8 cellular contexts compared by ENCODE assay signal in genomic region chr1:68600049-68600661, GRCh38.
DNase-seq lines count a peak whose midpoint lies in the region; ATAC-seq, FAIRE-seq and TF ChIP-seq lines count a peak whose summit lies in the region.

No MANE protein-coding gene starts in this region.

- no peaks in the 10 kb centered on the region for H3K27me3 ChIP-seq in DOHH2 (ENCODE audit: control insufficient read depth, low read length)
- no peaks in the 10 kb centered on the region for H3K27me3 ChIP-seq in IMR-90 (ENCODE audit: control insufficient read depth, insufficient read depth, low read length)
- no peaks in the 10 kb centered on the region for H3K27me3 ChIP-seq in GM12878 (replicated peaks in 1 of 2; ENCODE audit: control insufficient read depth in 2 of 2, insufficient read depth in 2 of 2, low read length in 1 of 2)

- no peak overlapping the region for H3K27ac Mint-ChIP-seq in mesothelial cell of epicardium
- no peak overlapping the region for H3K27ac Mint-ChIP-seq in effector memory CD8-positive, alpha-beta T cell

- peak; percentile 44 for TF ChIP-seq RAD21 in IMR-90 (IDR thresholded peaks at IDR 0.05; ENCODE audit: low read length)
- peak; percentile 64 for TF ChIP-seq RAD21 in GM12878 (IDR thresholded peaks at IDR 0.05; ENCODE audit: insufficient read depth, low read depth, low read length)

- RAD21 ChIA-PET in GM12878 (lab: Charles Lee; ENCODE audit: unreplicated experiment): interaction anchor here (0.8 kb wide), 1 partner anchor 1139 kb away, joined by 4 read pairs; no protein-coding TSS in a partner anchor

- no peak overlapping the region for H2AFZ ChIP-seq in IMR-90 (replicated peaks; ENCODE audit: low read length, poor library complexity)
- no peak overlapping the region for H2AFZ ChIP-seq in GM12878 (ENCODE audit: control insufficient read depth, low read depth, low read length)

- H3K9me3 ChIP-seq in DOHH2 (ENCODE audit: control insufficient read depth, insufficient read depth, low read length) (no peaks in the 10 kb centered on the region), IMR-90 (ENCODE audit: control insufficient read depth, insufficient read depth, low read length) (no peaks in the 10 kb centered on the region), GM12878 (replicated peaks; ENCODE audit: control insufficient read depth, insufficient read depth, low read length) (no peaks in the 10 kb centered on the region)

- H3K18ac ChIP-seq in IMR-90 (ENCODE audit: low read depth, low read length): no peak overlapping the region

- H3K36me3 Mint-ChIP-seq in mesothelial cell of epicardium: no peaks in the 10 kb centered on the region
- no peaks in the 10 kb centered on the region for H3K36me3 Mint-ChIP-seq in effector memory CD8-positive, alpha-beta T cell (ENCODE audit: insufficient read depth)

- H4K5ac ChIP-seq in IMR-90 (ENCODE audit: low read depth, low read length): no peak overlapping the region

- POLR2A ChIA-PET in IMR-90 (lab: Charles Lee; ENCODE audit: unreplicated experiment): no interaction called here
- POLR2A ChIA-PET in GM12878 (lab: Charles Lee): no interaction called here

- CTCF ChIA-PET in IMR-90 (lab: Yijun Ruan, JAX) (interaction anchor here (0.5 to 1.3 kb wide), 4 partner anchors 9 to 1138 kb away, joined by 3 to 5 read pairs (median 4); no protein-coding TSS in a partner anchor), GM12878 (lab: Yijun Ruan, JAX) (interaction anchor here (0.9 to 1.4 kb wide), 5 partner anchors 30 to 1139 kb away, joined by 3 to 5 read pairs (median 4); no protein-coding TSS in a partner anchor)

- H2BK120ac ChIP-seq in IMR-90 (ENCODE audit: low read depth, low read length): no peak overlapping the region

- no peaks in the 10 kb centered on the region for H3K79me2 ChIP-seq in DOHH2 (ENCODE audit: control insufficient read depth, low read length)
- no peaks in the 10 kb centered on the region for H3K79me2 ChIP-seq in GM12878 (ENCODE audit: control insufficient read depth, insufficient read depth, low read length)

- H3K4me2 ChIP-seq in DOHH2 (ENCODE audit: low read length): no peak overlapping the region
- peak overlapping the region; percentile 72; the same call in 1 of the 2 replicates for H3K4me2 ChIP-seq in IMR-90 (ENCODE audit: low read depth, low read length)
- no peak overlapping the region for H3K4me2 ChIP-seq in GM12878 (ENCODE audit: control insufficient read depth, insufficient read depth)

- peak; percentile 6 for DNase-seq in IMR-90
- DNase-seq in GM12878 (ENCODE audit: low read depth, low spot score): no peak
- no peak for DNase-seq in mesothelial cell of epicardium (ENCODE audit: low spot score in 2 of 2, unreplicated experiment in 2 of 2)
- no peak for DNase-seq in activated CD8-positive, alpha-beta memory T cell treated with anti-CD3 and anti-CD28 coated beads, Interleukin-2, amount 50 U/mL, for 4 hours
- no peak for DNase-seq in activated T-cell treated with anti-CD3 and anti-CD28 coated beads for 4 hours
- no peak for DNase-seq in effector memory CD8-positive, alpha-beta T cell

- H3K4me3 ChIP-seq in DOHH2 (ENCODE audit: low read length) (no peak overlapping the region), IMR-90 (ENCODE audit: insufficient read depth, low read depth, low read length) (no peak overlapping the region), GM12878 (no peak overlapping the region)

- H3K9me3 Mint-ChIP-seq in mesothelial cell of epicardium: peaks cover 13% of the 10 kb centered on the region
- peaks cover 0 to 4% of the 10 kb centered on the region in 2 donors for H3K9me3 Mint-ChIP-seq in effector memory CD8-positive, alpha-beta T cell

- H2BK20ac ChIP-seq in IMR-90 (ENCODE audit: low read depth, low read length): no peak overlapping the region

- H3K36me3 ChIP-seq in DOHH2 (ENCODE audit: control insufficient read depth, low read length) (no peaks in the 10 kb centered on the region), IMR-90 (ENCODE audit: control insufficient read depth, insufficient read depth, low read length) (no peaks in the 10 kb centered on the region), GM12878 (ENCODE audit: control insufficient read depth in 2 of 2, insufficient read depth in 2 of 2, low read length in 1 of 2) (no peaks in the 10 kb centered on the region)

- H2AK9ac ChIP-seq in IMR-90 (replicated peaks; ENCODE audit: low read depth, low read length, poor library complexity): no peak overlapping the region

- H2BK15ac ChIP-seq in IMR-90 (ENCODE audit: low read depth, low read length): no peak overlapping the region

- TF ChIP-seq CTCF in DOHH2 (IDR thresholded peaks at IDR 0.05; ENCODE audit: low read depth, low read length, poor library complexity, severe bottlenecking) (peak; percentile 65), IMR-90 (conservative IDR thresholded peaks at IDR 0.05; ENCODE audit: low read depth, low read length) (peak; percentile 45), GM12878 (IDR thresholded peaks at IDR 0.05 in 2 of 3, conservative IDR thresholded peaks at IDR 0.05 in 1 of 3; ENCODE audit: control insufficient read depth in 2 of 3, extremely low read depth in 1 of 3, insufficient read depth in 1 of 3, low read depth in 3 of 3, low read length in 3 of 3) (peak; percentile 32 to 44 (median 42); a peak in 4 of 6 replicates), mesothelial cell of epicardium (IDR thresholded peaks at IDR 0.05; ENCODE audit: unreplicated experiment) (peak; percentile 18)

- H2AK5ac ChIP-seq in IMR-90 (ENCODE audit: low read depth, low read length): no peak overlapping the region

- no peaks in the 10 kb centered on the region for H3K4me1 ChIP-seq in DOHH2 (ENCODE audit: control insufficient read depth, low read length)
- no peaks in the 10 kb centered on the region for H3K4me1 ChIP-seq in IMR-90 (ENCODE audit: control insufficient read depth, insufficient read depth, low read length)
- no peaks in the 10 kb centered on the region for H3K4me1 ChIP-seq in GM12878 (ENCODE audit: control insufficient read depth, insufficient read depth, low read length)

- H3K79me1 ChIP-seq in IMR-90 (ENCODE audit: low read depth in 1 of 2, low read length in 2 of 2): no peaks in the 10 kb centered on the region

- dilution Hi-C loops in IMR-90 (cut with HindIII; ENCODE audit: low sequenced_read_pairs, unreplicated experiment): no loop called here

- no TSS peak for BruUV-seq in IMR-90 (replicated peaks; lab: Mats Ljungman, UMichigan)
- BruUV-seq in GM12878 (replicated peaks; lab: Mats Ljungman, UMichigan): no TSS peak

- no peak overlapping the region for H4K8ac ChIP-seq in IMR-90 (ENCODE audit: low read depth in 2 of 2, low read length in 2 of 2)

- ATAC-seq in IMR-90 (ENCODE audit: low read depth): no peak
- ATAC-seq in GM12878: peak; percentile 50; the same call in 1 of the 3 replicates
- ATAC-seq in GM21381 (IDR thresholded peaks at IDR 0.05; ENCODE audit: unreplicated experiment): no peak
- no peak for ATAC-seq in effector memory CD8-positive, alpha-beta T cell (replicated peaks)

- no peaks in the 10 kb centered on the region for H3F3A ChIP-seq in DOHH2 (ENCODE audit: control insufficient read depth, insufficient read depth)

- in situ Hi-C loops in IMR-90 (cut with MboI; ENCODE audit: low sequenced_read_pairs): no loop called here
- in situ Hi-C loops in GM12878 (cut with MboI): loop anchor here (25.0 kb wide), 1 partner anchor 1137 kb away; no protein-coding TSS in a partner anchor

- no peak for FAIRE-seq in GM12878 (lab: Jason Lieb, UNC)

- no peak overlapping the region for H2BK5ac ChIP-seq in IMR-90 (ENCODE audit: low read depth, low read length, poor library complexity, severe bottlenecking)

- no peak overlapping the region for H3K23ac ChIP-seq in IMR-90 (ENCODE audit: low read depth, low read length)

- TF ChIP-seq EP300 in GM12878 (IDR thresholded peaks at IDR 0.05; ENCODE audit: borderline replicate concordance in 1 of 2, control insufficient read depth in 1 of 2, low read depth in 2 of 2, low read length in 2 of 2): no peak

- H4K20me1 ChIP-seq in DOHH2 (ENCODE audit: control insufficient read depth, insufficient read depth, low read depth, low read length) (no peaks in the 10 kb centered on the region), IMR-90 (ENCODE audit: insufficient read depth, low read length) (no peaks in the 10 kb centered on the region), GM12878 (ENCODE audit: control insufficient read depth, insufficient read depth) (no peaks in the 10 kb centered on the region)

- WGBS in IMR-90 (ENCODE audit: extremely low coverage in 2 of 2, insufficient read length in 1 of 2), 2 experiments: 0% methylated on average over 1 of the region's 5 CpGs; no CpG with 5 or more reads in 1 of the 2 experiments
- WGBS in GM12878 (ENCODE audit: insufficient coverage, insufficient replicate concordance, low lambda C conversion rate, missing lambda C conversion rate): 28% methylated on average over 5 of the region's 5 CpGs

- H3K9me2 ChIP-seq in DOHH2 (replicated peaks; ENCODE audit: control insufficient read depth, low read length): no peaks in the 10 kb centered on the region

- H3K4ac ChIP-seq in IMR-90 (ENCODE audit: low read depth, low read length): no peak overlapping the region

- H3K9ac ChIP-seq in IMR-90 (ENCODE audit: low read depth, low read length) (no peak overlapping the region), GM12878 (ENCODE audit: control insufficient read depth, insufficient read depth, low read length) (no peak overlapping the region)

- SMC1A ChIA-PET in GM12878 (lab: Charles Lee; ENCODE audit: uncharacterized antibody, unreplicated experiment): no interaction called here

- peaks cover 2% of the 10 kb centered on the region for H3K27me3 Mint-ChIP-seq in mesothelial cell of epicardium (ENCODE audit: low read depth)
- H3K27me3 Mint-ChIP-seq in effector memory CD8-positive, alpha-beta T cell: no peaks in the 10 kb centered on the region

- no peak overlapping the region for H3K14ac ChIP-seq in IMR-90 (replicated peaks; ENCODE audit: low read depth, low read length)

- no peak overlapping the region for H3K56ac ChIP-seq in IMR-90 (ENCODE audit: extremely low read depth, insufficient read depth, low read length)

- no peaks in the 10 kb centered on the region for H3K9me1 ChIP-seq in IMR-90 (ENCODE audit: insufficient read depth, low read length)

- H3K4me3 Mint-ChIP-seq in mesothelial cell of epicardium: no peak overlapping the region
- no peak overlapping the region for H3K4me3 Mint-ChIP-seq in effector memory CD8-positive, alpha-beta T cell

- no peaks in the 10 kb centered on the region for H3K4me1 Mint-ChIP-seq in mesothelial cell of epicardium
- no peaks in the 10 kb centered on the region for H3K4me1 Mint-ChIP-seq in effector memory CD8-positive, alpha-beta T cell (ENCODE audit: low read depth in 2 of 2)

- TF ChIP-seq POLR2A in IMR-90 (IDR thresholded peaks at IDR 0.05; ENCODE audit: low read depth, low read length): no peak
- no peak for TF ChIP-seq POLR2A in GM12878 (IDR thresholded peaks at IDR 0.05; ENCODE audit: low read depth, low read length)

- intact Hi-C loops in IMR-90 (cut with micrococcal nuclease): loop anchor here (1.0 to 10.0 kb wide), 2 partner anchors 1137 to 1795 kb away; no protein-coding TSS in a partner anchor
- intact Hi-C loops in GM12878 (cut with micrococcal nuclease; ENCODE audit: unreplicated experiment): loop anchor here (1.0 kb wide), 1 partner anchor 1137 kb away; no protein-coding TSS in a partner anchor

- H3K27ac ChIP-seq in DOHH2 (ENCODE audit: low read depth, low read length) (no peak overlapping the region), IMR-90 (ENCODE audit: insufficient read depth, low read length) (no peak overlapping the region), GM12878 (ENCODE audit: control insufficient read depth, insufficient read depth) (no peak overlapping the region)

- H4K91ac ChIP-seq in IMR-90 (ENCODE audit: insufficient read depth, low read depth, low read length): no peak overlapping the region
